In genomic region chr2:78564666-78565065, GRCh38 we compare ENCODE assay signal across 6 cellular contexts.
"Had no signal": no experiment of that assay in that cellular context is flagged by ENCODE, and none has a peak within 500 bp of the region (broad histone marks: within the 10 kb centered on the region; RNA-seq: fewer than 3 reads in every experiment).

No MANE protein-coding gene starts in this region.

- DNase-seq: GM23248, GOT3, H7, H9, HCEC 1CT, HFFc6 had no signal
